In the genomic region with DNA sequence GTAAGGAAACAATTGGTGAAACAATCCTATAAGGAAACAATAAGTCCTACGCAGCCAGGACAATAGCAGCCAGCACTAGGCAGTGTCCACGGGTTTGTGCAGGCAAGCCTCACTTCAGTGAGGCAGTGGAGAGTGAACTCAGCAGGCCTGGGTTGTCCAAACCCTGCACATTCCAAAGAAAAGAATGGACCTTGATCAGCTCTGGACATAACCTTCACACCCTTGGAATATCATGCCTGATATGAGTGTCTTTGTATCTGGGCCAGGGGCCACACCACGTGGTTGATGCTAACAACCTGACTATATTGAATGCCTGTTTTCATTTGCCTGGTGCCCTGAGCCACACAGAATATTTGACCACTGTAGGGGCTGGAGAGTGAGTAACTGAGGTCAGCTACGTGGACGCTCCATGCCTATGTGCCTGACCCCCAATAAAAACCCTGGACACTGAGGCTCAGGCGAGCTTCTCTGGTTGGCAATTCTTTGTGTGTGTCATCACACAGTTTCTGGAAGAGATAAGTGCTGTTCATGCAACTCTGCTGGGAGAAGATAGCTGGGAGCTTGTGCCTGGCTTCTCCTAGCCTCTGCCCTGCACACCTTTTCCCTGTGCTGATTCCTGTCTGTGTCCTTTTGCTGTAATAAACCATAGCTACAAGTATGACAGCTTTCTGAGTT, we compare ENCODE assay signal across 1 cellular context.
TF ChIP-seq lines count a peak whose summit lies in the region.

No MANE protein-coding gene starts in this region.

TF ChIP-seq in K562, 482 proteins besides CTCF, POLR2A, EP300 and RAD21 (continued from another document):
- TF ChIP-seq ZNF551 (CRISPR knock-in tag; IDR thresholded peaks at IDR 0.05) (peak; percentile 82; the same call in 1 of the 2 replicates), CBFA2T3 (IDR thresholded peaks at IDR 0.05) (peak; percentile 75), TCF3 (CRISPR knock-in tag; IDR thresholded peaks at IDR 0.05) (peak; percentile 62), NFYB (IDR thresholded peaks at IDR 0.05; ENCODE audit: extremely low read depth, insufficient read length) (no peak), ATF3 (IDR thresholded peaks at IDR 0.05) (no peak; the same call in 1 of the 2 replicates), ATF3 (CRISPR knock-in tag; conservative IDR thresholded peaks at IDR 0.05) (no peak), CBFA2T2 (conservative IDR thresholded peaks at IDR 0.05) (peak; percentile 52), BDP1 (IDR thresholded peaks at IDR 0.05; ENCODE audit: insufficient read depth, insufficient read length) (no peak), ARID1B (IDR thresholded peaks at IDR 0.05) (peak; percentile 56; the same call in 1 of the 2 replicates), PHF20 (IDR thresholded peaks at IDR 0.05; ENCODE audit: partially characterized antibody) (no peak), MIER1 (IDR thresholded peaks at IDR 0.05; ENCODE audit: low read depth) (no peak), ZBTB49 (CRISPR knock-in tag; IDR thresholded peaks at IDR 0.05; ENCODE audit: borderline replicate concordance) (no peak), ZFP30 (CRISPR knock-in tag; IDR thresholded peaks at IDR 0.05; ENCODE audit: borderline replicate concordance) (no peak), MCM2 (IDR thresholded peaks at IDR 0.05; ENCODE audit: low read depth) (no peak), MTF1 (CRISPR knock-in tag; IDR thresholded peaks at IDR 0.05; ENCODE audit: borderline replicate concordance) (no peak), TEAD4 (IDR thresholded peaks at IDR 0.05; ENCODE audit: low read length) (peak; percentile 22; the same call in 1 of the 2 replicates), TEAD4 (CRISPR knock-in tag; IDR thresholded peaks at IDR 0.05; ENCODE audit: borderline replicate concordance) (no peak), SNAPC5 (CRISPR knock-in tag; IDR thresholded peaks at IDR 0.05) (no peak), TAL1 (IDR thresholded peaks at IDR 0.05) (peak; percentile 63), NCOR1 (IDR thresholded peaks at IDR 0.05) (peak; percentile 34; the same call in 1 of the 2 replicates), TRIM24 (IDR thresholded peaks at IDR 0.05) (peak; percentile 60 to 80), LARP7 (IDR thresholded peaks at IDR 0.05) (no peak)
- TF ChIP-seq, protein P1, sequence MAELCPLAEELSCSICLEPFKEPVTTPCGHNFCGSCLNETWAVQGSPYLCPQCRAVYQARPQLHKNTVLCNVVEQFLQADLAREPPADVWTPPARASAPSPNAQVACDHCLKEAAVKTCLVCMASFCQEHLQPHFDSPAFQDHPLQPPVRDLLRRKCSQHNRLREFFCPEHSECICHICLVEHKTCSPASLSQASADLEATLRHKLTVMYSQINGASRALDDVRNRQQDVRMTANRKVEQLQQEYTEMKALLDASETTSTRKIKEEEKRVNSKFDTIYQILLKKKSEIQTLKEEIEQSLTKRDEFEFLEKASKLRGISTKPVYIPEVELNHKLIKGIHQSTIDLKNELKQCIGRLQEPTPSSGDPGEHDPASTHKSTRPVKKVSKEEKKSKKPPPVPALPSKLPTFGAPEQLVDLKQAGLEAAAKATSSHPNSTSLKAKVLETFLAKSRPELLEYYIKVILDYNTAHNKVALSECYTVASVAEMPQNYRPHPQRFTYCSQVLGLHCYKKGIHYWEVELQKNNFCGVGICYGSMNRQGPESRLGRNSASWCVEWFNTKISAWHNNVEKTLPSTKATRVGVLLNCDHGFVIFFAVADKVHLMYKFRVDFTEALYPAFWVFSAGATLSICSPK (IDR thresholded peaks at IDR 0.05; ENCODE audit: borderline replicate concordance), result no peak
